Comparison of ENCODE assay signal across 9 cellular contexts in the genomic region with DNA sequence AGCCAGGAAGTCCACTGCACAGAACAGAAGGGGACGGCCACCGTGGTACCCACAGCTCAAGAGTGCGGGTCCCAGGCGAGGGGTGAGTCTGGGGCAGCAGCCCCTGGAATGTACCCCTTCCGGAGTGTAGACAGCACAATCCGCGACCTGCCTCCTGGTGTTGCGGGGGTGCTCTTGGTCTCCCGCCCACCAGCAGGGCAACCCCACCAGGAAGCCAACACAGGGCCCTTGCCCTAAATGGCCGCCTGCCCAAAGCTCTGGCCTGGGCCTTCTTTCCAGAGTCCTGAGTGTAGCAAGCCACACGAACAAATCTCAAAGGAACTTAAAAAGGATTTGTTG. TPM values are rescaled to one million over a fixed set of nuclear protein-coding genes. Genes with fewer than 3 reads are reported as not detected.
DNase-seq lines count a peak whose midpoint lies in the region; ATAC-seq lines count a peak whose summit lies in the region.
"Had no signal": no experiment of that assay in that cellular context is flagged by ENCODE, and none has a peak within 500 bp of the region (broad histone marks: within the 10 kb centered on the region; RNA-seq: fewer than 3 reads in every experiment).

No MANE protein-coding gene starts in this region.

- intact Hi-C loops in activated CD4-positive, alpha-beta T cell treated with anti-CD3 and anti-CD28 coated beads for 36 hours (cut with DNase I, micrococcal nuclease) = loop anchor here in 1 of 2 experiments (2.0 to 5.0 kb wide), 4 partner anchors 66 to 779 kb away; partner anchors contain the start of genes C21orf58, LSS and PCNT

- peak overlapping the region; percentile 57 for H3K4me3 Mint-ChIP-seq in activated CD4-positive, alpha-beta T cell treated with anti-CD3 and anti-CD28 coated beads for 36 hours
- peak overlapping the region; percentile 58 to 62 (median 60) for H3K4me3 Mint-ChIP-seq in immature natural killer cell
- H3K4me3 Mint-ChIP-seq in stimulated activated naive CD8-positive, alpha-beta T cell treated with anti-CD3 and anti-CD28 coated beads, Interleukin-15, amount 100 ng/mL, for 72 hours = peak overlapping the region; percentile 69 to 83

- no peaks in the 10 kb centered on the region for H3K27me3 Mint-ChIP-seq in activated CD4-positive, alpha-beta T cell treated with anti-CD3 and anti-CD28 coated beads for 36 hours
- H3K27me3 Mint-ChIP-seq in immature natural killer cell (ENCODE audit: low read depth in 3 of 3) = peaks cover 0 to 3% (median under 1%) of the 10 kb centered on the region in 3 donors
- no peaks in the 10 kb centered on the region for H3K27me3 Mint-ChIP-seq in stimulated activated naive CD8-positive, alpha-beta T cell treated with anti-CD3 and anti-CD28 coated beads, Interleukin-15, amount 100 ng/mL, for 72 hours

- POLR2A ChIA-PET in activated CD4-positive, alpha-beta T cell treated with anti-CD3 and anti-CD28 coated beads for 36 hours (lab: Charles Lee) = interaction anchor here (1.2 kb wide), 1 partner anchor 276 kb away, joined by 3 read pairs; no protein-coding TSS in a partner anchor

- peak; percentile 14 for DNase-seq in activated CD4-positive, alpha-beta T cell treated with anti-CD3 and anti-CD28 coated beads for 36 hours
- DNase-seq in activated CD4-positive, alpha-beta T cell treated with anti-CD3 and anti-CD28 coated beads for 48 hours = no peak
- DNase-seq in activated T-cell treated with anti-CD3 and anti-CD28 coated beads, Interleukin-2, amount 50 U/mL, for 48 hours = peak; percentile 26 to 35
- DNase-seq in immature natural killer cell (no peak), UCSD-AML1 (lab: John Stamatoyannopoulos, UW; ENCODE audit: unreplicated experiment) (no peak)
- no peak for DNase-seq in stimulated activated naive CD8-positive, alpha-beta T cell treated with anti-CD3 and anti-CD28 coated beads, Interleukin-15, amount 100 ng/mL, for 72 hours
- DNase-seq: NCI-H1105 treated with DMSO at 0.1 percent for 48 hours had no signal

- peaks cover 13% of the 10 kb centered on the region for H3K36me3 Mint-ChIP-seq in activated CD4-positive, alpha-beta T cell treated with anti-CD3 and anti-CD28 coated beads for 36 hours (ENCODE audit: low read depth)
- no peaks in the 10 kb centered on the region for H3K36me3 Mint-ChIP-seq in immature natural killer cell

- ATAC-seq in activated CD4-positive, alpha-beta T cell treated with anti-CD3 and anti-CD28 coated beads for 36 hours = no peak
- peak; percentile 6 for ATAC-seq in stimulated activated naive CD8-positive, alpha-beta T cell treated with anti-CD3 and anti-CD28 coated beads, Interleukin-15, amount 100 ng/mL, for 72 hours
- no peak for ATAC-seq in HG03280 (IDR thresholded peaks at IDR 0.05; ENCODE audit: unreplicated experiment)
- ATAC-seq in GM21786 (IDR thresholded peaks at IDR 0.05; ENCODE audit: unreplicated experiment) = no peak

- peaks cover 1% of the 10 kb centered on the region for H3K9me3 Mint-ChIP-seq in activated CD4-positive, alpha-beta T cell treated with anti-CD3 and anti-CD28 coated beads for 36 hours (ENCODE audit: low read depth)
- H3K9me3 Mint-ChIP-seq in immature natural killer cell = no peaks in the 10 kb centered on the region
- no peaks in the 10 kb centered on the region for H3K9me3 Mint-ChIP-seq in stimulated activated naive CD8-positive, alpha-beta T cell treated with anti-CD3 and anti-CD28 coated beads, Interleukin-15, amount 100 ng/mL, for 72 hours

- CTCF ChIA-PET in activated CD4-positive, alpha-beta T cell treated with anti-CD3 and anti-CD28 coated beads for 36 hours (lab: Charles Lee) = no interaction called here

- H3K4me1 Mint-ChIP-seq in activated CD4-positive, alpha-beta T cell treated with anti-CD3 and anti-CD28 coated beads for 36 hours = peaks cover 20% of the 10 kb centered on the region
- H3K4me1 Mint-ChIP-seq in immature natural killer cell = peaks cover 4 to 5% of the 10 kb centered on the region in 2 donors
- peaks cover 43% of the 10 kb centered on the region for H3K4me1 Mint-ChIP-seq in stimulated activated naive CD8-positive, alpha-beta T cell treated with anti-CD3 and anti-CD28 coated beads, Interleukin-15, amount 100 ng/mL, for 72 hours

- H3K27ac Mint-ChIP-seq in activated CD4-positive, alpha-beta T cell treated with anti-CD3 and anti-CD28 coated beads for 36 hours = no peak overlapping the region
- H3K27ac Mint-ChIP-seq in immature natural killer cell = no peak overlapping the region
- no peak overlapping the region for H3K27ac Mint-ChIP-seq in stimulated activated naive CD8-positive, alpha-beta T cell treated with anti-CD3 and anti-CD28 coated beads, Interleukin-15, amount 100 ng/mL, for 72 hours

RNA-seq across cellular contexts. Expression of gene SLC19A1, which starts 1.1 kb away (rescaled TPM):
- 10 to 100 TPM; 46.1 to 50.0 TPM for total RNA-seq in activated CD4-positive, alpha-beta T cell treated with anti-CD3 and anti-CD28 coated beads for 36 hours
- polyA plus RNA-seq in immature natural killer cell = 1 to 10 TPM in 2 of 3 donors, under 1 TPM in 1; 0.84 to 7.1 (median 1.7) TPM

Comparison
In these comparisons a context has a peak if more than half of its experiments do, and no peak if none do; other contexts are left out.
1. DNase-seq: peak in activated CD4-positive, alpha-beta T cell treated with anti-CD3 and anti-CD28 coated beads for 36 hours (single experiment) and activated T-cell treated with anti-CD3 and anti-CD28 coated beads, Interleukin-2, amount 50 U/mL, for 48 hours (2 of 2); none in activated CD4-positive, alpha-beta T cell treated with anti-CD3 and anti-CD28 coated beads for 48 hours (single experiment), immature natural killer cell (0 of 3), stimulated activated naive CD8-positive, alpha-beta T cell treated with anti-CD3 and anti-CD28 coated beads, Interleukin-15, amount 100 ng/mL, for 72 hours (0 of 2) and UCSD-AML1 (single experiment).
2. Peak in every context shown above with its lines, with median percentiles within 50 percentile points of each other: H3K4me3 Mint-ChIP-seq.